In genomic region chr5:132437604-132438275, GRCh38 we compare ENCODE assay signal across 8 cellular contexts.
DNase-seq lines count a peak whose midpoint lies in the region; ATAC-seq and TF ChIP-seq lines count a peak whose summit lies in the region.

No MANE protein-coding gene starts in this region.

- TF ChIP-seq CTCF in AG09309 (IDR thresholded peaks at IDR 0.05; ENCODE audit: control insufficient read depth, insufficient read depth, low read depth, low read length, missing control alignments): no peak

- ATAC-seq in HG03354 (IDR thresholded peaks at IDR 0.05; ENCODE audit: poor library complexity, severe bottlenecking, unreplicated experiment): peak; percentile 89

- peaks cover 0 to 5% (median 4%) of the 10 kb centered on the region in 5 donors for H3K36me3 ChIP-seq in subcutaneous abdominal adipose tissue (ENCODE audit: control insufficient read depth in 5 of 5, insufficient read depth in 5 of 5, low read length in 5 of 5)

- H3K27me3 ChIP-seq in subcutaneous abdominal adipose tissue (ENCODE audit: control insufficient read depth in 5 of 5, insufficient read depth in 4 of 5, low read length in 5 of 5): no peaks in the 10 kb centered on the region

- no peaks in the 10 kb centered on the region for H3K9me3 ChIP-seq in subcutaneous abdominal adipose tissue (ENCODE audit: control insufficient read depth in 5 of 5, low read length in 5 of 5)

- peak overlapping the region; percentile 13 for H3K27ac ChIP-seq in cingulate gyrus (ENCODE audit: low read depth, low read length)
- peak overlapping the region; percentile 89 for H3K27ac ChIP-seq in subcutaneous abdominal adipose tissue (ENCODE audit: low read depth, low read length)

- H3K4me1 ChIP-seq in subcutaneous abdominal adipose tissue (ENCODE audit: control insufficient read depth in 5 of 5, insufficient read depth in 5 of 5, low read length in 5 of 5): peaks cover 23 to 65% (median 51%) of the 10 kb centered on the region in 5 donors

- peak overlapping the region in 4 of 5 donors; percentile 7 to 44 (median 26) for H3K9ac ChIP-seq in subcutaneous abdominal adipose tissue (ENCODE audit: low read length in 5 of 5)

- H3K4me3 ChIP-seq in AG09309 (ENCODE audit: control insufficient read depth, low read depth, low read length): no peak overlapping the region
- H3K4me3 ChIP-seq in subcutaneous abdominal adipose tissue (ENCODE audit: low read depth in 1 of 5, low read length in 5 of 5): no peak overlapping the region

- peak; percentile 80 for DNase-seq in AG09309 (ENCODE audit: low read depth)
- peak; percentile 67 for DNase-seq in GM19240 (ENCODE audit: insufficient read length, low spot score)
- peak; percentile 40 for DNase-seq in T-helper 22 cell (ENCODE audit: low read depth)
- peak; percentile 22 for DNase-seq in midbrain (lab: John Stamatoyannopoulos, UW)
- DNase-seq in NCI-H446 treated with DMSO at 0.1 percent for 48 hours (lab: John Stamatoyannopoulos, UW): no peak
